8 cellular contexts compared by ENCODE assay signal in the genomic region with DNA sequence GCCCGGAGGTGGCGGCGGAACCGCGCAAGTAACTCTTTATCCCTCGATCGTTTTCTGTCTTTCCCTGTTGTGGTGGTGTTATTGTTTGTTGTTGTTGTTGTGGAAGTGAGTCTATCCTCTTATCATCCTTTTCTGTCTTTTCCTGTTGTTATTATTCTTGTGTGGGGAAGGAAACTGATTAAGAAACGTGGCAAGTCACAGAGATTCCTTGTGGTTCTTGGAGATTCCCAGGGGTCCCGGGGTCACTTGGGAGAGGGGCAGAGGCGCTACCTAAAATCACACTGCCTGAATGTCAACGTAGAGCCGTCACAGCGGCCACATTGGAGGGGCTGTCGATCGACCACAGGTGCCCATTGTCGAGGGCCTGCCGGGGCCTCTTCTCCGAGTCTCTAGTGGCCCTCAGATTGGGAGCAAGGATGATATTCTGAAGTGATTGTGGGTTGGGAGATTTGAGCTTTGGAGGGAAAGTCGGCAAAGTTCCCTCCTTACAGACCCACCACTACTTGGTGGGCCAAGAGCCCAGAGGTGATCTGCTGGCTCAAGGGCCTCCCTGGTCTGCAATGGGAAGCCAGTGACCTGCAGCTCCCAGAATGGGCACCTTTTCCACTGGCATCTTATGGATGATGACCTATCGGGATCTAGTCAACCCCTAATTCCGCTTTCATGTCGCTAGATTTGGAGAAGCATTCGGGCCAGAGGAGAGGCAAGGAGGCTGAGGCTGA. TPM values are rescaled to one million over a fixed set of nuclear protein-coding genes. Genes with fewer than 3 reads are reported as not detected.
DNase-seq lines count a peak whose midpoint lies in the region; ATAC-seq, FAIRE-seq and TF ChIP-seq lines count a peak whose summit lies in the region.

No MANE protein-coding gene starts in this region.

- FAIRE-seq in pancreas (lab: Jason Lieb, UNC): no peak

- no peaks in the 10 kb centered on the region for H3K36me3 ChIP-seq in DOHH2 (ENCODE audit: control insufficient read depth, low read length)
- H3K36me3 ChIP-seq in Peyer's patch: no peaks in the 10 kb centered on the region
- H3K36me3 ChIP-seq in esophagus squamous epithelium: peaks cover 0 to 5% (median 0%) of the 10 kb centered on the region in 3 donors
- H3K36me3 ChIP-seq in pancreas: peaks cover 0 to under 1% (median 0%) of the 10 kb centered on the region in 3 donors
- H3K36me3 ChIP-seq in SJCRH30: no peaks in the 10 kb centered on the region

- H3K4me1 ChIP-seq in DOHH2 (ENCODE audit: control insufficient read depth, low read length): peaks cover 52% of the 10 kb centered on the region
- peaks cover 3 to 34% (median 16%) of the 10 kb centered on the region in 4 donors for H3K4me1 ChIP-seq in Peyer's patch
- peaks cover 18 to 51% (median 22%) of the 10 kb centered on the region in 3 donors for H3K4me1 ChIP-seq in esophagus squamous epithelium
- H3K4me1 ChIP-seq in pancreas: peaks cover 0 to 16% (median 0%) of the 10 kb centered on the region in 3 donors
- no peaks in the 10 kb centered on the region for H3K4me1 ChIP-seq in SJCRH30

- DNase-seq in Peyer's patch (no peak), esophagus squamous epithelium (lab: John Stamatoyannopoulos, UW) (no peak), pancreas (no peak), SJCRH30 (no peak)
- no peak for DNase-seq in activated CD4-positive, alpha-beta T cell treated with anti-CD3 and anti-CD28 coated beads, Interleukin-2, amount 50 U/mL, for 4 hours

- H3K9me3 ChIP-seq in DOHH2 (ENCODE audit: control insufficient read depth, insufficient read depth, low read length) (no peaks in the 10 kb centered on the region), Peyer's patch (no peaks in the 10 kb centered on the region), esophagus squamous epithelium (no peaks in the 10 kb centered on the region), pancreas (no peaks in the 10 kb centered on the region), SJCRH30 (replicated peaks) (no peaks in the 10 kb centered on the region)

- no peaks in the 10 kb centered on the region for H4K20me1 ChIP-seq in DOHH2 (ENCODE audit: control insufficient read depth, insufficient read depth, low read depth, low read length)

- H3K27me3 ChIP-seq in DOHH2 (ENCODE audit: control insufficient read depth, low read length): peaks cover 14% of the 10 kb centered on the region
- H3K27me3 ChIP-seq in Peyer's patch: no peaks in the 10 kb centered on the region
- no peaks in the 10 kb centered on the region for H3K27me3 ChIP-seq in esophagus squamous epithelium
- no peaks in the 10 kb centered on the region for H3K27me3 ChIP-seq in pancreas
- H3K27me3 ChIP-seq in SJCRH30: no peaks in the 10 kb centered on the region

- TF ChIP-seq POLR2A in Peyer's patch (IDR thresholded peaks at IDR 0.05) (no peak), esophagus squamous epithelium (IDR thresholded peaks at IDR 0.05) (no peak)

- no peaks in the 10 kb centered on the region for H3K9me2 ChIP-seq in DOHH2 (replicated peaks; ENCODE audit: control insufficient read depth, low read length)

- no peak for ATAC-seq in pancreas
- no peak for ATAC-seq in HG02973 (IDR thresholded peaks at IDR 0.05; ENCODE audit: unreplicated experiment)
- no peak for ATAC-seq in HG02885 (IDR thresholded peaks at IDR 0.05; ENCODE audit: poor library complexity, unreplicated experiment)

- 16 to 29% methylated on average over 12 to 14 of the region's 23 CpGs for WGBS in esophagus squamous epithelium, 2 donors
- WGBS in pancreas, 2 donors: 30 to 37% methylated on average over 23 of the region's 23 CpGs

- no peak overlapping the region for H3K27ac ChIP-seq in DOHH2 (ENCODE audit: low read depth, low read length)
- peak overlapping the region; percentile 92 to 99 (median 95) for H3K27ac ChIP-seq in Peyer's patch
- peak overlapping the region; percentile 93 to 98 (median 97) for H3K27ac ChIP-seq in esophagus squamous epithelium
- H3K27ac ChIP-seq in pancreas: peak overlapping the region; percentile 74 to 96 (median 88)
- H3K27ac ChIP-seq in SJCRH30: no peak overlapping the region

- intact Hi-C loops in esophagus squamous epithelium (cut with DNase I) (loop anchor here (10.0 kb wide), 2 partner anchors 113 to 287 kb away; partner anchors contain the start of genes HSPBAP1 and SLC49A4), pancreas (cut with DNase I) (loop anchor here in 1 of 3 donors (5.0 to 10.0 kb wide), 2 partner anchors 119 to 287 kb away; partner anchors contain the start of genes DTX3L and PARP9)

- H3K4me3 ChIP-seq in DOHH2 (ENCODE audit: low read length) (peak overlapping the region; percentile 80), Peyer's patch (peak overlapping the region; percentile 82 to 100 (median 86)), esophagus squamous epithelium (peak overlapping the region; percentile 73 to 97 (median 84)), pancreas (peak overlapping the region; percentile 58 to 88 (median 74)), SJCRH30 (no peak overlapping the region)

- H3K79me2 ChIP-seq in DOHH2 (ENCODE audit: control insufficient read depth, low read length): no peaks in the 10 kb centered on the region

- H3F3A ChIP-seq in DOHH2 (ENCODE audit: control insufficient read depth, insufficient read depth): no peaks in the 10 kb centered on the region; the same call in none of the 2 replicates

- TF ChIP-seq CTCF in DOHH2 (IDR thresholded peaks at IDR 0.05; ENCODE audit: low read depth, low read length, poor library complexity, severe bottlenecking): no peak
- TF ChIP-seq CTCF in Peyer's patch (IDR thresholded peaks at IDR 0.05): no peak
- TF ChIP-seq CTCF in esophagus squamous epithelium (IDR thresholded peaks at IDR 0.05): no peak
- no peak for TF ChIP-seq CTCF in pancreas (IDR thresholded peaks at IDR 0.05)

- H3K4me2 ChIP-seq in DOHH2 (ENCODE audit: low read length): peak overlapping the region; percentile 93

RNA-seq across cellular contexts. Expression of gene PARP14, which starts 0.8 kb away (rescaled TPM):
- total RNA-seq in Peyer's patch (100 to 1,000 TPM in 2 of 4 donors, 10 to 100 TPM in 2; 73.0 to 242 (median 92.5) TPM), esophagus squamous epithelium (10 to 100 TPM in 3 of 4 donors, 1 to 10 TPM in 1; 9.5 to 34.1 (median 22.9) TPM), pancreas (10 to 100 TPM in 5 of 6 donors, 1 to 10 TPM in 1; 7.6 to 27.7 (median 13.4) TPM)
- 10 to 100 TPM in 1 of 2 donors, 1 to 10 TPM in 1; 7.2 to 11.3 TPM for polyA plus RNA-seq in pancreas
- 0.61 and 0.81 TPM in 2 replicates for total RNA-seq in SJCRH30 (2014; rRNA removed; shearing (Covaris generic))

Comparison
In these comparisons a context has a peak if more than half of its experiments do, and no peak if none do; other contexts are left out.
1. H3K27ac ChIP-seq: peak in Peyer's patch (4 of 4), esophagus squamous epithelium (4 of 4) and pancreas (4 of 4); none in DOHH2 (single experiment) and SJCRH30 (single experiment).